Comparison of ENCODE assay signal across 26 cellular contexts in the genomic region with DNA sequence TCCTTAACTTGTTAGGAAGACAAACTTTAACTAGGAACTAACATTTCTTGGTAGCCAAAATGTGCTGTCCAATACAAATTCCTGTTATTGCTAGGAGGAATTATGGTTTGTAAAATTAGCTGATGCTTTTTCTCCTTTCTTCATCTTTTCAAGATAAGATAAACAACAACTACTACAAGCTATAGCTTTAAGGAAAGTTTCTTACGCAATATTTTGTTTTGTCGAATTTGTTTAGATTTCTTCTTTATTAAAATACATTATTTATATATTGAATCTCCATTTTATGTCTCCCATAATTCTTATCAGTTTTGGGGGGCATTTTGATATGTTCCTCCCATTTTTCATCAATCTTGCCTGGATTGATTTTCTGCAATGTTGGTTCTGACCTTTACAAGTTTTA.
"Had no signal": no experiment of that assay in that cellular context is flagged by ENCODE, and none has a peak within 500 bp of the region (broad histone marks: within the 10 kb centered on the region; RNA-seq: fewer than 3 reads in every experiment).

No MANE protein-coding gene starts in this region.

- H3K4me3 ChIP-seq: stomach, suprapubic skin, testis, thoracic aorta, thyroid gland, tibial artery, tibial nerve, transverse colon, upper lobe of left lung, upper lobe of right lung, uterus, vagina had no signal

- H3K36me3 ChIP-seq: stomach, suprapubic skin, thoracic aorta, thyroid gland, tibial artery, tibial nerve, transverse colon, upper lobe of left lung, upper lobe of right lung, uterus, vagina had no signal

- DNase-seq: stimulated activated CD4-positive, alpha-beta T cell treated with anti-CD3 and anti-CD28 coated beads, Interleukin-2, amount 100 ng/mL, for 48 hours; stimulated activated CD4-positive, alpha-beta T cell treated with anti-CD3 and anti-CD28 coated beads, Interleukin-4, amount 100 ng/mL, for 1 hour; stimulated activated CD4-positive, alpha-beta T cell treated with anti-CD3 and anti-CD28 coated beads, Interleukin-4, amount 100 ng/mL, for 24 hours; stimulated activated CD4-positive, alpha-beta T cell treated with anti-CD3 and anti-CD28 coated beads, Interleukin-4, amount 100 ng/mL, for 4 hours; stimulated activated CD8-positive, alpha-beta memory T cell treated with anti-CD3 and anti-CD28 coated beads, Interleukin-4, amount 100 ng/mL, for 48 hours; stimulated activated naive B cell treated with anti-CD40 and anti-IgM and Interleukin-4, amounts not matched to agents 10 μg/mL and 1 μg/mL and 100 μg/mL, for 72 hours; stimulated activated naive CD4-positive, alpha-beta T cell; stimulated activated naive CD4-positive, alpha-beta T cell treated with Interleukin-2 at 50 U/mL for 16 hours; stimulated activated naive CD8-positive, alpha-beta T cell treated with anti-CD3 and anti-CD28 coated beads, Interleukin-15, amount 100 ng/mL, for 72 hours; stimulated activated naive CD8-positive, alpha-beta T cell treated with anti-CD3 and anti-CD28 coated beads, Interleukin-15, Interleukin-2, amounts not matched to agents 100 U/mL and 50 U/mL, for 24 hours; stomach; substantia nigra; testis; thyroid gland; tibial artery; transverse colon; trophoblast cell; upper lobe of left lung; upper lobe of right lung; uterus had no signal

- H3K27ac ChIP-seq: stomach, suprapubic skin, testis, thoracic aorta, thyroid gland, tibial artery, tibial nerve, transverse colon, upper lobe of left lung, upper lobe of right lung, uterus, vagina had no signal

- H3K9me3 ChIP-seq: suprapubic skin, testis, thoracic aorta, thyroid gland, tibial artery, tibial nerve, transverse colon, upper lobe of left lung, upper lobe of right lung, uterus, vagina had no signal

- H3K4me1 ChIP-seq: stomach, suprapubic skin, testis, thyroid gland, tibial nerve, transverse colon, upper lobe of left lung, upper lobe of right lung, uterus, vagina had no signal

- H3K27me3 ChIP-seq: stomach, suprapubic skin, testis, thyroid gland, tibial artery, tibial nerve, transverse colon, upper lobe of left lung, upper lobe of right lung, vagina had no signal

- ATAC-seq: stimulated activated effector memory CD8-positive, alpha-beta T cell treated with anti-CD3 and anti-CD28 coated beads, Interleukin-12 subunit alpha, Interleukin-12 subunit beta, amount 100 ng/mL, for 72 hours; stimulated activated memory B cell treated with anti-CD40 and anti-IgM and Interleukin-4, amounts not matched to agents 10 μg/mL and 1 μg/mL and 100 μg/mL, for 72 hours; stimulated activated naive B cell treated with anti-CD40 and anti-IgM and Interleukin-4, amounts not matched to agents 10 μg/mL and 1 μg/mL and 100 μg/mL, for 72 hours; stimulated activated naive CD8-positive, alpha-beta T cell treated with anti-CD3 and anti-CD28 coated beads, Interleukin-15, amount 100 ng/mL, for 72 hours; stimulated activated naive CD8-positive, alpha-beta T cell treated with anti-CD3 and anti-CD28 coated beads, Interleukin-15, Interleukin-2, amounts not matched to agents 100 U/mL and 50 U/mL, for 24 hours; upper lobe of right lung had no signal
